8 cellular contexts compared by ENCODE assay signal in genomic region chr14:92951912-92952471, GRCh38. TPM values are rescaled to one million over a fixed set of nuclear protein-coding genes. Genes with fewer than 3 reads are reported as not detected.
DNase-seq lines count a peak whose midpoint lies in the region; ATAC-seq and TF ChIP-seq lines count a peak whose summit lies in the region.

No MANE protein-coding gene starts in this region.

- H3K4me1 Mint-ChIP-seq in H9, result peaks cover 9% of the 10 kb centered on the region in 2 experiments

- H3K56ac ChIP-seq in H9 (ENCODE audit: insufficient read length, low read depth, low read length), result no peak overlapping the region

- H3K27ac Mint-ChIP-seq in H9, result peak overlapping the region in 2 of 3 experiments; percentile 22 to 86; a peak in 2 of 7 replicates

- H3K23ac ChIP-seq in H9 (ENCODE audit: insufficient read length, low read depth, low read length), result no peak overlapping the region

- H3K9me3 ChIP-seq in H9 (ENCODE audit: control insufficient read depth, low read depth, low read length) (no peaks in the 10 kb centered on the region), ascending aorta (no peaks in the 10 kb centered on the region), gastrocnemius medialis (no peaks in the 10 kb centered on the region)

- in situ Hi-C loops in gastrocnemius medialis (cut with MboI; ENCODE audit: low sequenced_read_pairs in 4 of 4), result loop anchor here (5.0 to 10.0 kb wide), 3 partner anchors 183 to 190 kb away; no protein-coding TSS in a partner anchor

- no peak overlapping the region for H2AK5ac ChIP-seq in H9 (ENCODE audit: insufficient read length, low read length)

- intact Hi-C loops in ascending aorta (cut with DNase I) (loop anchor here (1.0 to 2.0 kb wide), 3 partner anchors 163 to 227 kb away; partner anchors contain the start of gene ITPK1), gastrocnemius medialis (cut with DNase I; ENCODE audit: low total_unique reads) (loop anchor here (1.0 to 5.0 kb wide), 4 partner anchors 100 to 380 kb away; partner anchors contain the start of genes BTBD7 and ITPK1)

- H3K9ac ChIP-seq in H9 (ENCODE audit: extremely low read depth, insufficient read length, low read length), result no peak overlapping the region

- H3K79me2 ChIP-seq in H9 (ENCODE audit: insufficient read depth, low read length), result no peaks in the 10 kb centered on the region

- H3K27me3 ChIP-seq in H9 (ENCODE audit: insufficient read depth, low read length), result no peaks in the 10 kb centered on the region
- no peaks in the 10 kb centered on the region for H3K27me3 ChIP-seq in ascending aorta
- no peaks in the 10 kb centered on the region for H3K27me3 ChIP-seq in gastrocnemius medialis

- no peak overlapping the region for H3K18ac ChIP-seq in H9 (ENCODE audit: insufficient read length, low read depth, low read length)

- H4K8ac ChIP-seq in H9 (replicated peaks; ENCODE audit: insufficient read length, low read depth, low read length), result no peak overlapping the region

- H2BK12ac ChIP-seq in H9 (ENCODE audit: insufficient read length, low read depth, low read length), result no peak overlapping the region

- H2AFZ ChIP-seq in H9 (ENCODE audit: low read length), result no peak overlapping the region

- H3K4me3 ChIP-seq in ascending aorta, result peak overlapping the region in 1 of 2 donors; percentile 33
- H3K4me3 ChIP-seq in gastrocnemius medialis, result no peak overlapping the region

- DNase-seq in Daoy (ENCODE audit: low read depth), result peak; percentile 83
- peak; percentile 80 for DNase-seq in H9
- DNase-seq in MV-4-11 (lab: John Stamatoyannopoulos, UW), result peak; percentile 51
- DNase-seq in T-helper 22 cell (ENCODE audit: low read depth), result peak; percentile 32
- peak in 1 of 2 donors; percentile 86 for DNase-seq in ascending aorta (ENCODE audit: low spot score in 2 of 2)
- peak; percentile 90 for DNase-seq in hepatic stellate cell (ENCODE audit: low spot score)
- DNase-seq in gastrocnemius medialis, result peak; percentile 39 to 55

- no peak overlapping the region for H2BK15ac ChIP-seq in H9 (ENCODE audit: low read depth, low read length)

- peak; percentile 95 for TF ChIP-seq CTCF in H9 (conservative IDR thresholded peaks at IDR 0.05)
- peak; percentile 93 to 97 (median 96) for TF ChIP-seq CTCF in ascending aorta (IDR thresholded peaks at IDR 0.05)
- peak; percentile 81 to 95 (median 93) for TF ChIP-seq CTCF in gastrocnemius medialis (IDR thresholded peaks at IDR 0.05 in 4 of 5, conservative IDR thresholded peaks at IDR 0.05 in 1 of 5)

- no CpG with 5 or more reads among the region's 18 CpGs for WGBS in H9 (ENCODE audit: extremely low coverage, insufficient read length, low lambda C conversion rate)

- H3K4me1 ChIP-seq in H9 (ENCODE audit: insufficient read depth, low read length) (no peaks in the 10 kb centered on the region), ascending aorta (peaks cover 0 to 25% of the 10 kb centered on the region in 2 donors), gastrocnemius medialis (peaks cover 0 to 3% of the 10 kb centered on the region in 2 donors)

- H3K23me2 ChIP-seq in H9 (ENCODE audit: insufficient read length, low read depth, low read length, poor library complexity, severe bottlenecking), result no peaks in the 10 kb centered on the region

- H3K27me3 Mint-ChIP-seq in H9 (ENCODE audit: low read depth), result no peaks in the 10 kb centered on the region

- H3K36me3 ChIP-seq in ascending aorta, result peaks cover 22 to 30% of the 10 kb centered on the region in 2 donors
- no peaks in the 10 kb centered on the region for H3K36me3 ChIP-seq in gastrocnemius medialis

- no peak overlapping the region for H3K27ac ChIP-seq in H9 (ENCODE audit: insufficient read length, low read depth, low read length)
- H3K27ac ChIP-seq in ascending aorta, result peak overlapping the region; percentile 51 to 79
- no peak overlapping the region for H3K27ac ChIP-seq in gastrocnemius medialis

- H3K4me2 ChIP-seq in H9 (ENCODE audit: insufficient read depth, insufficient read length, low read length), result no peak overlapping the region

- no peak overlapping the region for H3K4ac ChIP-seq in H9 (ENCODE audit: low read depth, low read length)

- H3K36me3 Mint-ChIP-seq in H9 (ENCODE audit: insufficient read depth in 1 of 3, low read depth in 3 of 3), result peaks cover 15 to 39% (median 32%) of the 10 kb centered on the region in 3 experiments; a peak in 6 of 7 replicates

- no peaks in the 10 kb centered on the region for H3K79me1 ChIP-seq in H9 (ENCODE audit: insufficient read depth, low read depth, low read length, poor library complexity, severe bottlenecking)

- no peaks in the 10 kb centered on the region; a peak in 1 of 5 replicates for H3K9me3 Mint-ChIP-seq in H9

- ATAC-seq in gastrocnemius medialis (peak; percentile 79 to 86), GM19395 (IDR thresholded peaks at IDR 0.05; ENCODE audit: unreplicated experiment) (no peak)

- H4K91ac ChIP-seq in H9 (ENCODE audit: insufficient read length, low read depth, low read length), result no peak overlapping the region

- no peak overlapping the region for H4K5ac ChIP-seq in H9 (ENCODE audit: insufficient read length, low read depth, low read length)

- H2BK120ac ChIP-seq in H9 (ENCODE audit: low read depth, low read length, poor library complexity, severe bottlenecking), result no peak overlapping the region

- TF ChIP-seq POLR2A in gastrocnemius medialis (IDR thresholded peaks at IDR 0.05), result no peak

- H3T11ph ChIP-seq in H9 (ENCODE audit: low read length), result no peak overlapping the region

- no peak overlapping the region for H3K4me3 Mint-ChIP-seq in H9

- H2BK20ac ChIP-seq in H9 (ENCODE audit: low read depth, low read length, poor library complexity, severe bottlenecking), result no peak overlapping the region

- no peak overlapping the region for H3K14ac ChIP-seq in H9 (ENCODE audit: insufficient read depth, low read length)

- no peak overlapping the region for H2BK5ac ChIP-seq in H9 (ENCODE audit: insufficient read length, low read length)

- no peaks in the 10 kb centered on the region for H4K20me1 ChIP-seq in H9 (ENCODE audit: control insufficient read depth, insufficient read depth, insufficient read length)

RNA-seq across cellular contexts. Expression of gene CHGA, which starts 29.0 kb away (rescaled TPM):
- not detected in 2 replicates for total RNA-seq in Daoy (2014; rRNA removed; shearing (Covaris generic))
- total RNA-seq in H9 (2021), result 6.7 and 7.8 TPM in 2 replicates
- 0.32 TPM for total RNA-seq in ascending aorta
- under 1 TPM in 2 of 4 donors, not detected in 2; 0.22 to 0.25 TPM for total RNA-seq in gastrocnemius medialis

Comparison
In these comparisons a context has a peak if more than half of its experiments do, and no peak if none do; other contexts are left out.
1. H3K27ac ChIP-seq: peak in ascending aorta (2 of 2); none in H9 (single experiment) and gastrocnemius medialis (0 of 4).
2. Peak in every context shown above with its lines, with median percentiles within 50 percentile points of each other: CTCF ChIP-seq.